ENCODE assay signal across 1 cellular context in the genomic region with DNA sequence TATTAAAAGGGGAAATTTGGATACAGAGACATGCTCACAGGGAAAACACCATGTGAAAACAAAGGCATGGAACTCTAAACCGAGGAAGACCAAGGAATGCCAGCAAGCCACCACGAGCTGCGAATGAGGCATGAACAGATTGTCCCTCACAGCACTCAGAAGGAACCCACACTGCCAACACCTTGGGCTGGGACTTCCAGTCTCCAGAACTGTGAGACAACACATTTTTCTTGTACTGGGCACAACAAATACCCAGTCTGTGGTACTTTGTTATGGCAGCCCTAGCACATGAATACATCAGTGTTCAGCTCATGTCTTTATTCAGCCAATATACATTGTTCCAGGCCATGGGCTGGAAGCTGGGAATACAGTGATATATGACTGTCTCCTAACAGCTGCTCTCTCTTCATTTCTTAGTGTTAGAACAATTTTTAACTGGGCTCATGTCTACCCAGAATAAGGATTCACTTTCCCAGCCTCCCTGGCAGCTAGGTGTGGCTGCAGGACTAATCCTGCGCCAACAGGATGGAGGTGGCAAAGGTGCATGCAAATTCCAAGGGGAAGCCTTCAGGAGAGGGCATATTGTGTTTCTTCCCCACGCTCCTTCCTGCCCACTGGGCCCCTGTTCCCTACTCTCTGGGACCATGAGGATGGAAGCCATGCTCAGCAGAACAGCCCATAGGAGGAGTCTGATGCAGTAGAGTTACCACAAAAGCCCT.
TF ChIP-seq lines count a peak whose summit lies in the region.

No MANE protein-coding gene starts in this region.

TF ChIP-seq in IMR-90, 13 proteins besides CTCF, POLR2A, EP300 and RAD21 (continued from another document):
- TF ChIP-seq NFE2L2 (IDR thresholded peaks at IDR 0.05; ENCODE audit: low read depth, low read length), result no peak
- no peak for TF ChIP-seq ELK1 (IDR thresholded peaks at IDR 0.05; ENCODE audit: borderline replicate concordance, low read depth, low read length)
- TF ChIP-seq SMC3 (IDR thresholded peaks at IDR 0.05; ENCODE audit: low read depth, low read length), result no peak
- no peak for TF ChIP-seq CEBPB (IDR thresholded peaks at IDR 0.05; ENCODE audit: low read depth, low read length)
- no peak for TF ChIP-seq RCOR1 (IDR thresholded peaks at IDR 0.05; ENCODE audit: insufficient replicate concordance, low read length)
- no peak for TF ChIP-seq FOS (IDR thresholded peaks at IDR 0.05; ENCODE audit: low read depth, low read length)
